Comparison of ENCODE assay signal across 8 cellular contexts in genomic region chr12:50167026-50167742, GRCh38. TPM values are rescaled to one million over a fixed set of nuclear protein-coding genes. Genes with fewer than 3 reads are reported as not detected.
A peak's percentile ranks its signal among the peaks of the same experiment; 100 is the strongest.
DNase-seq lines count a peak whose midpoint lies in the region; TF ChIP-seq lines count a peak whose summit lies in the region.

Gene CERS5 (minus strand): TSS chr12:50167369. CDS start chr12:50167297, 72 bp downstream.

- no peak for TF ChIP-seq CTCF in GM20000 (IDR thresholded peaks at IDR 0.05; ENCODE audit: extremely low read depth, missing control alignments)

- H3K36me3 ChIP-seq in effector memory CD4-positive, alpha-beta T cell (ENCODE audit: control insufficient read depth, insufficient read depth, low read length) = no peaks in the 10 kb centered on the region

- DNase-seq in CMK (ENCODE audit: low read depth) = peak; percentile 94
- peak; percentile 99 for DNase-seq in GM20000 (ENCODE audit: low spot score)
- peak; percentile 99 for DNase-seq in HT-29 (ENCODE audit: low spot score)
- DNase-seq in NOMO-1 (lab: John Stamatoyannopoulos, UW; ENCODE audit: unreplicated experiment in 2 of 2) = peak; percentile 97 to 99
- DNase-seq in effector memory CD4-positive, alpha-beta T cell = peak; percentile 94 to 96 (median 95)
- peak; percentile 99 for DNase-seq in medulla oblongata (ENCODE audit: extremely low spot score)
- peak; percentile 90 for DNase-seq in stimulated activated CD8-positive, alpha-beta memory T cell treated with anti-CD3 and anti-CD28 coated beads, Interleukin-12 subunit alpha, Interleukin-12 subunit beta, amount 100 ng/mL, for 1 hour (ENCODE audit: low read depth)

- peaks cover 13% of the 10 kb centered on the region for H3K4me1 ChIP-seq in effector memory CD4-positive, alpha-beta T cell (ENCODE audit: control insufficient read depth, insufficient read depth, low read length, poor library complexity, severe bottlenecking)

- H3K27ac ChIP-seq in effector memory CD4-positive, alpha-beta T cell (ENCODE audit: insufficient read depth, low read length, poor library complexity, severe bottlenecking) = peak within 1 kb of the TSS; percentile 90

- POLR2A ChIA-PET in activated CD8-positive, alpha-beta memory T cell treated with anti-CD3 and anti-CD28 coated beads for 36 hours (lab: Charles Lee) = interaction anchor here (0.6 to 2.9 kb wide), 8 partner anchors 12 to 1968 kb away, joined by 3 to 25 read pairs (median 4); partner anchors contain the start of genes COX14 and SMARCD1

- no peaks in the 10 kb centered on the region for H3K9me3 ChIP-seq in effector memory CD4-positive, alpha-beta T cell (ENCODE audit: control insufficient read depth, low read length)

- CTCF ChIA-PET in activated CD8-positive, alpha-beta memory T cell treated with anti-CD3 and anti-CD28 coated beads for 36 hours (lab: Charles Lee) = interaction anchor here (0.9 to 6.2 kb wide), 11 partner anchors 9 to 116 kb away, joined by 3 to 41 read pairs (median 4); partner anchors contain the start of genes COX14, LIMA1 and SMARCD1

- no peaks in the 10 kb centered on the region for H3K27me3 ChIP-seq in effector memory CD4-positive, alpha-beta T cell (replicated peaks; ENCODE audit: control insufficient read depth, insufficient read depth, low read length, poor library complexity, severe bottlenecking)

- H3K4me3 ChIP-seq in effector memory CD4-positive, alpha-beta T cell (ENCODE audit: insufficient read depth, low read depth, low read length, poor library complexity, severe bottlenecking) = peak within 1 kb of the TSS; percentile 99

RNA-seq across cellular contexts. Expression of gene CERS5, which starts in this region (rescaled TPM):
- 13.9 and 20.5 TPM in 2 replicates for total RNA-seq in HT-29 (2014; rRNA removed; shearing (Covaris generic))
- 10 to 100 TPM; 52.8 to 56.1 TPM for total RNA-seq in activated CD8-positive, alpha-beta memory T cell treated with anti-CD3 and anti-CD28 coated beads for 36 hours

Comparison
In these comparisons a context has a peak if more than half of its experiments do, and no peak if none do; other contexts are left out.
1. Peak in every context shown above with its lines: DNase-seq, H3K4me3 ChIP-seq and H3K27ac ChIP-seq.